10 cellular contexts compared by ENCODE assay signal in the genomic region with DNA sequence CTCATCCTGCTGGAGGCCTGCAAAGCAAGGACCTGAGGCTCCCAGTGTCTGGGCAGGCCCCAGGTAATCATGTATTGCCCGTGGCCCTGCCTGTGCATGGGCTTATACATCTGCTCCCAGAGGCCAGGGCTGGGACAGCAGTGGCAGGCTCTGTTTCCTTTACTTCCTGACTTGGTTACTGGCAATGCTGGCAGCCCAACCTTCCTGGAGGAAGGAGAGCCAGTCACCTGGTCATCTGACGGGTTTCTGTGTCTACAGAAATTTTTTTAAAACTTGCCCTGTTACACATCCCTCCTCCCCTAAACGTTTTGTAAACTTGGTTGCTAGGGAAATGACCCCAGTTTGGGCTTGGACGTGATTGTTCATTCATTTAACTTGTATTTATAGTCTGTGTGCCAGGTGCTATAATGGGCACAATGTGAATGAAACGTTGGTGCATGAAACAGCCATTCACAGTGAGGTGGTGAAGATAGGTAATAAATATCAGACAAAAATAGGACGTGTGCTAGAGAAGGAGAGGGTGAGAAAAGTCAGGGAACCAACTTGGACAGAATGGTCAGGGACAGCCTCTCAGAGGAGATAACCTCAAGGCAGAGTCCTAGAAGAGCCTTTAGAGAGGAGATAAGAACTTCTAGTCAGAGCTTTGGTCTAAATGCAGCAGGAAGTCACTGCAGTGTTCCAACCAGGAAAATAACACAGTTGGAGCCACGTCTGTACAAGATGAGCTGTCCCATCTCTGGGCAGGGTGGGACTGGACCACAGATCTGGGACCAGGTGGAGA. TPM values are rescaled to one million over a fixed set of nuclear protein-coding genes. Genes with fewer than 3 reads are reported as not detected.
DNase-seq lines count a peak whose midpoint lies in the region; ATAC-seq and TF ChIP-seq lines count a peak whose summit lies in the region.
"Had no signal": no experiment of that assay in that cellular context is flagged by ENCODE, and none has a peak within 500 bp of the region (broad histone marks: within the 10 kb centered on the region; RNA-seq: fewer than 3 reads in every experiment).

No MANE protein-coding gene starts in this region.

- H4K20me1 ChIP-seq in SK-N-SH (ENCODE audit: insufficient read depth): peaks cover 20% of the 10 kb centered on the region

- H3K36me3 ChIP-seq in upper lobe of right lung: peaks cover 33% of the 10 kb centered on the region
- peaks cover 11 to 48% of the 10 kb centered on the region in 2 experiments for H3K36me3 ChIP-seq in SK-N-SH (replicated peaks in 1 of 2; ENCODE audit: control insufficient read depth in 1 of 2, insufficient read depth in 2 of 2, low read length in 1 of 2)

- TF ChIP-seq CTCF in upper lobe of right lung (IDR thresholded peaks at IDR 0.05) (peak; percentile 9), SK-N-SH (IDR thresholded peaks at IDR 0.05) (no peak)

- peak overlapping the region; percentile 34 for H3K27ac ChIP-seq in adipose tissue (ENCODE audit: low read depth, low read length)
- peak overlapping the region; percentile 66 for H3K27ac ChIP-seq in layer of hippocampus (ENCODE audit: low read depth, low read length)
- H3K27ac ChIP-seq in upper lobe of right lung: peak overlapping the region; percentile 76
- no peak overlapping the region for H3K27ac ChIP-seq in SK-N-SH (ENCODE audit: low read depth in 2 of 2, low read length in 1 of 2)
- H3K27ac ChIP-seq: HL-60 had no signal

- no peak overlapping the region for H3K9ac ChIP-seq in SK-N-SH

- TF ChIP-seq RAD21 in SK-N-SH (IDR thresholded peaks at IDR 0.05; ENCODE audit: low read length): no peak

- H3F3A ChIP-seq in SK-N-SH (replicated peaks; ENCODE audit: insufficient read depth): no peaks in the 10 kb centered on the region

- no peaks in the 10 kb centered on the region for H3K9me3 ChIP-seq in upper lobe of right lung
- H3K9me3 ChIP-seq in SK-N-SH: no peaks in the 10 kb centered on the region

- H3K79me2 ChIP-seq in SK-N-SH (ENCODE audit: insufficient read depth): no peaks in the 10 kb centered on the region

- TF ChIP-seq EP300 in SK-N-SH (IDR thresholded peaks at IDR 0.05; ENCODE audit: borderline replicate concordance in 1 of 2, low read depth in 1 of 2, low read length in 1 of 2): no peak

- DNase-seq in Right ventricle myocardium inferior (ENCODE audit: missing footprints): peak; percentile 11
- no peak for DNase-seq in cardiac septum (ENCODE audit: low spot score)
- DNase-seq in upper lobe of right lung: no peak
- no peak for DNase-seq in SK-N-SH
- DNase-seq in NCI-H510A treated with DMSO at 0.1 percent for 48 hours (lab: John Stamatoyannopoulos, UW): no peak
- no peak for DNase-seq in COLO829 (ENCODE audit: low spot score)
- DNase-seq: NCI-H187 treated with DMSO at 0.1 percent for 48 hours had no signal

- no peak overlapping the region for H2AFZ ChIP-seq in SK-N-SH (ENCODE audit: low read depth)

- H3K4me3 ChIP-seq in upper lobe of right lung: no peak overlapping the region
- no peak overlapping the region for H3K4me3 ChIP-seq in SK-N-SH (ENCODE audit: low read depth in 2 of 2, low read length in 1 of 2)

- intact Hi-C loops in Right ventricle myocardium inferior (cut with DNase I) (no loop called here), cardiac septum (cut with DNase I) (loop anchor here (5.0 kb wide), 1 partner anchor 293 kb away; a partner anchor contains a TSS), upper lobe of right lung (cut with DNase I) (loop anchor here (5.0 kb wide), 1 partner anchor 183 kb away; a partner anchor contains a TSS)

- WGBS in adipose tissue, 3 donors: 45 to 62% (median 46%) methylated on average over 7 of the region's 7 CpGs
- 69% methylated on average over 6 of the region's 7 CpGs for WGBS in SK-N-SH (ENCODE audit: low lambda C conversion rate)

- no peaks in the 10 kb centered on the region for H3K9me2 ChIP-seq in SK-N-SH

- ATAC-seq in Right ventricle myocardium inferior (no peak), upper lobe of right lung (no peak)

- H3K27me3 ChIP-seq in layer of hippocampus (ENCODE audit: control insufficient read depth, insufficient read depth, low read length): no peaks in the 10 kb centered on the region
- no peaks in the 10 kb centered on the region for H3K27me3 ChIP-seq in upper lobe of right lung
- H3K27me3 ChIP-seq in SK-N-SH (ENCODE audit: insufficient read depth): no peaks in the 10 kb centered on the region

- H3K4me2 ChIP-seq in SK-N-SH: no peak overlapping the region

- peaks cover 62% of the 10 kb centered on the region for H3K4me1 ChIP-seq in upper lobe of right lung
- peaks cover 4 to 11% of the 10 kb centered on the region in 2 experiments; a peak in 2 of 4 replicates for H3K4me1 ChIP-seq in SK-N-SH (ENCODE audit: control insufficient read depth in 1 of 2, insufficient read depth in 2 of 2, low read depth in 1 of 2, low read length in 1 of 2)

- POLR2A ChIA-PET in SK-N-SH (lab: Yijun Ruan, JAX): no interaction called here

- CTCF ChIA-PET in SK-N-SH (lab: Yijun Ruan, JAX): interaction anchor here (1.1 to 6.8 kb wide), 4 partner anchors 14 to 184 kb away, joined by 3 to 125 read pairs (median 60); a partner anchor contains a TSS

TF ChIP-seq in SK-N-SH, 30 proteins besides CTCF, POLR2A, EP300 and RAD21 (continues in another document):
- TF ChIP-seq TAF1 (IDR thresholded peaks at IDR 0.05; ENCODE audit: borderline replicate concordance, low read depth, low read length): no peak
- no peak for TF ChIP-seq NFIC (IDR thresholded peaks at IDR 0.05; ENCODE audit: borderline replicate concordance)
- no peak for TF ChIP-seq FOSL2 (IDR thresholded peaks at IDR 0.05; ENCODE audit: borderline replicate concordance, low read depth)
- TF ChIP-seq, protein P1, sequence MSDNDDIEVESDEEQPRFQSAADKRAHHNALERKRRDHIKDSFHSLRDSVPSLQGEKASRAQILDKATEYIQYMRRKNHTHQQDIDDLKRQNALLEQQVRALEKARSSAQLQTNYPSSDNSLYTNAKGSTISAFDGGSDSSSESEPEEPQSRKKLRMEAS (IDR thresholded peaks at IDR 0.05; ENCODE audit: low read depth): no peak
- no peak for TF ChIP-seq SIN3A (IDR thresholded peaks at IDR 0.05; ENCODE audit: borderline replicate concordance, low read depth, low read length)
- TF ChIP-seq, protein P2, sequence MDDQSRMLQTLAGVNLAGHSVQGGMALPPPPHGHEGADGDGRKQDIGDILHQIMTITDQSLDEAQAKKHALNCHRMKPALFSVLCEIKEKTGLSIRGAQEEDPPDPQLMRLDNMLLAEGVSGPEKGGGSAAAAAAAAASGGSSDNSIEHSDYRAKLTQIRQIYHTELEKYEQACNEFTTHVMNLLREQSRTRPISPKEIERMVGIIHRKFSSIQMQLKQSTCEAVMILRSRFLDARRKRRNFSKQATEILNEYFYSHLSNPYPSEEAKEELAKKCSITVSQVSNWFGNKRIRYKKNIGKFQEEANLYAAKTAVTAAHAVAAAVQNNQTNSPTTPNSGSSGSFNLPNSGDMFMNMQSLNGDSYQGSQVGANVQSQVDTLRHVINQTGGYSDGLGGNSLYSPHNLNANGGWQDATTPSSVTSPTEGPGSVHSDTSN (IDR thresholded peaks at IDR 0.05): no peak
- no peak for TF ChIP-seq CHD2 (IDR thresholded peaks at IDR 0.05; ENCODE audit: low read length, partially characterized antibody)
- TF ChIP-seq, protein P3, sequence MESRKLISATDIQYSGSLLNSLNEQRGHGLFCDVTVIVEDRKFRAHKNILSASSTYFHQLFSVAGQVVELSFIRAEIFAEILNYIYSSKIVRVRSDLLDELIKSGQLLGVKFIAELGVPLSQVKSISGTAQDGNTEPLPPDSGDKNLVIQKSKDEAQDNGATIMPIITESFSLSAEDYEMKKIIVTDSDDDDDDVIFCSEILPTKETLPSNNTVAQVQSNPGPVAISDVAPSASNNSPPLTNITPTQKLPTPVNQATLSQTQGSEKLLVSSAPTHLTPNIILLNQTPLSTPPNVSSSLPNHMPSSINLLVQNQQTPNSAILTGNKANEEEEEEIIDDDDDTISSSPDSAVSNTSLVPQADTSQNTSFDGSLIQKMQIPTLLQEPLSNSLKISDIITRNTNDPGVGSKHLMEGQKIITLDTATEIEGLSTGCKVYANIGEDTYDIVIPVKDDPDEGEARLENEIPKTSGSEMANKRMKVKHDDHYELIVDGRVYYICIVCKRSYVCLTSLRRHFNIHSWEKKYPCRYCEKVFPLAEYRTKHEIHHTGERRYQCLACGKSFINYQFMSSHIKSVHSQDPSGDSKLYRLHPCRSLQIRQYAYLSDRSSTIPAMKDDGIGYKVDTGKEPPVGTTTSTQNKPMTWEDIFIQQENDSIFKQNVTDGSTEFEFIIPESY (IDR thresholded peaks at IDR 0.05; ENCODE audit: borderline replicate concordance, low read depth): no peak
- no peak for TF ChIP-seq TEAD4 (IDR thresholded peaks at IDR 0.05; ENCODE audit: borderline replicate concordance, insufficient read depth)
- TF ChIP-seq MXI1 (IDR thresholded peaks at IDR 0.05; ENCODE audit: low read depth, low read length): no peak
- no peak for TF ChIP-seq GATA2 (CRISPR knock-in tag; IDR thresholded peaks at IDR 0.05)
- no peak for TF ChIP-seq MEF2A (IDR thresholded peaks at IDR 0.05; ENCODE audit: borderline replicate concordance, low read depth)
- no peak for TF ChIP-seq TCF12 (IDR thresholded peaks at IDR 0.05)
- no peak for TF ChIP-seq YY1 (IDR thresholded peaks at IDR 0.05; ENCODE audit: low read depth)
- TF ChIP-seq GABPA (IDR thresholded peaks at IDR 0.05; ENCODE audit: low read depth): no peak
- TF ChIP-seq, protein P4, sequence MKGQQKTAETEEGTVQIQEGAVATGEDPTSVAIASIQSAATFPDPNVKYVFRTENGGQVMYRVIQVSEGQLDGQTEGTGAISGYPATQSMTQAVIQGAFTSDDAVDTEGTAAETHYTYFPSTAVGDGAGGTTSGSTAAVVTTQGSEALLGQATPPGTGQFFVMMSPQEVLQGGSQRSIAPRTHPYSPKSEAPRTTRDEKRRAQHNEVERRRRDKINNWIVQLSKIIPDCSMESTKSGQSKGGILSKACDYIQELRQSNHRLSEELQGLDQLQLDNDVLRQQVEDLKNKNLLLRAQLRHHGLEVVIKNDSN (IDR thresholded peaks at IDR 0.05; ENCODE audit: borderline replicate concordance, low read depth): no peak
- TF ChIP-seq POLR2AphosphoS5 (IDR thresholded peaks at IDR 0.05; ENCODE audit: low read depth, low read length): no peak
- no peak for TF ChIP-seq NRF1 (IDR thresholded peaks at IDR 0.05; ENCODE audit: low read depth, low read length)

RNA-seq across cellular contexts. Expression of a gene that starts 14.1 kb away (rescaled TPM):
- 37.1 TPM for total RNA-seq in Right ventricle myocardium inferior
- total RNA-seq in cardiac septum: 28.8 TPM
- polyA plus RNA-seq in adipose tissue: 10 to 100 TPM; 47.3 to 57.1 (median 48.4) TPM
- 51.0 TPM for total RNA-seq in upper lobe of right lung
- polyA plus RNA-seq in SK-N-SH (2012; rRNA removed): 82.1 and 86.0 TPM in 2 replicates
- polyA plus RNA-seq in SK-N-SH (2012; cell fraction: cytosol; rRNA removed): 39.3 and 60.0 TPM in 2 replicates
- polyA plus RNA-seq in SK-N-SH (2012; cell fraction: nucleus; rRNA removed): 71.2 and 84.0 TPM in 2 replicates

RNA-seq across cellular contexts. Expression of a gene that starts 21.7 kb away (rescaled TPM):
- total RNA-seq in Right ventricle myocardium inferior (0.03 TPM), cardiac septum (0.30 TPM), upper lobe of right lung (0.49 TPM)
- polyA plus RNA-seq in adipose tissue (under 1 TPM; 0.14 to 0.22 (median 0.21) TPM), SK-N-SH (2012; rRNA removed) (0.15 and 0.24 TPM in 2 replicates)
- 0.01 and 0.16 TPM in 2 replicates for polyA plus RNA-seq in SK-N-SH (2012; cell fraction: cytosol; rRNA removed)
- 0.55 and 0.82 TPM in 2 replicates for polyA plus RNA-seq in SK-N-SH (2012; cell fraction: nucleus; rRNA removed)

Comparison
In these comparisons a context has a peak if more than half of its experiments do, and no peak if none do; other contexts are left out.
1. H3K27ac ChIP-seq: peak in adipose tissue (single experiment), layer of hippocampus (single experiment) and upper lobe of right lung (single experiment); none in SK-N-SH (0 of 2).